ENCODE assay signal across 17 cellular contexts in the genomic region with DNA sequence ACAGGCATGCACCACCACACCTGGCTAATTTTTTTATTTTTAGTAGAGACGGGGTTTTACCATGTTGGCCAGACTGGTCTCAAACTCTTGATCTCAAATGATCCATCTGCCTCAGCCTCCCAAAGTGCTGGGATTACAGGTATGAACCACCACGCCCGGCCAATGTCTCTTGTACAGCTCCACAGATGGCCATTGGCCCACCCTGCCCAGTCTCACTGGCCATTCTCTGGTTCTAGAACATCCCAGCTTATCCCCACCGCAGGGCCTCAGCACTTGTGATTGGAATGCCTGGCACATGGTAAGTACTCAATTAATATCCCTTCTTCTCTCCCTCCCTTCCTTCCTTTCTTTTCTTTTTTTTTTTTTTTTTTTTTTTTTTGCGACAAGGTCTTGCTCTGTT. TPM values are rescaled to one million over a fixed set of nuclear protein-coding genes. Genes with fewer than 3 reads are reported as not detected.
"Had no signal": no experiment of that assay in that cellular context is flagged by ENCODE, and none has a peak within 500 bp of the region (broad histone marks: within the 10 kb centered on the region; RNA-seq: fewer than 3 reads in every experiment).

No MANE protein-coding gene starts in this region.

RNA-seq across cellular contexts. Expression of gene NPIPB7, which starts 11.2 kb away (rescaled TPM):
- total RNA-seq: heart right ventricle, hepatocyte, left cardiac atrium, left lung, liver, mammary epithelial cell, omental fat pad, prostate gland, right cardiac atrium, sigmoid colon, stomach, thyroid gland, urinary bladder, vagina had no signal

RNA-seq across cellular contexts. Expression of gene IL27, which starts 23.3 kb away (rescaled TPM):
- total RNA-seq: hepatocyte, left cardiac atrium, mammary epithelial cell, ovary, prostate gland, right cardiac atrium, sigmoid colon, stomach, transverse colon, urinary bladder, vagina had no signal

RNA-seq across cellular contexts. Expression of gene NUPR1, which starts 55.4 kb away (rescaled TPM):
- total RNA-seq: natural killer cell treated with Interleukin-12 subunit alpha and Interleukin-12 subunit beta and Interleukin-15 and Interleukin-18, amount 100 ng/mL, for 72 hours had no signal
